Comparison of ENCODE assay signal across 13 cellular contexts in the genomic region with DNA sequence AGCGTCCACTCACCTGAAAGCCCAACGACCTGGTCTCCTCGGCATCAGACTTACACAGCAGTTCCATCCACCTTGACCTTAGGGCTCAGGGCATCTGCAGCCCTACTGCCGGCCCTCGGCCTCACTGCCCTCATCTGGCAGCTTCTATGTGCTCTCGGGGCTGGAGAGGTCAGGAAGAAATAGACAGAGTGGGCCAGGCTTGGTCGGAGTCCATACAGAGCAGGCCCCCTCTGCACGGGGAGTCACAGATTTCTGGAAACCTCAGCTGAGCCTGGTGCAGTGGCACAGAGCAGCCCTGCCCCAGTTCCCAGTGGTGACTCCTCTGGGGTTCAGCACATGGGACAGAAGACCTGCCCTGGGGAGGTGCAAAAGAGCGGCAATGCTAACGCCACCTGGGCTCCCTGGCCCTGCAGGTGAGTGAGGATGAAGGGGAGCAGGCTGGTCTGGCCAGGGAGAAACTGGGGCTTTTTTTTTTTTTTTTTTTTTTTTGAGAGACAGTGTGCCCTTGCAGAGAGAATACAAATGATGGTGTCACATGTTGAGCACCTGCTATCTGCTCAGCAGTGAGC.
DNase-seq lines count a peak whose midpoint lies in the region; ATAC-seq, FAIRE-seq and TF ChIP-seq lines count a peak whose summit lies in the region.
"Had no signal": no experiment of that assay in that cellular context is flagged by ENCODE, and none has a peak within 500 bp of the region (broad histone marks: within the 10 kb centered on the region; RNA-seq: fewer than 3 reads in every experiment).

No MANE protein-coding gene starts in this region.

- no peaks in the 10 kb centered on the region for H3K9me1 ChIP-seq in keratinocyte (ENCODE audit: control insufficient read depth, extremely low read depth, insufficient read depth, low read length)

- H3K9me3 Mint-ChIP-seq in activated naive CD8-positive, alpha-beta T cell treated with anti-CD3 and anti-CD28 coated beads, Interleukin-2, amount 10 ng/mL, durations not matched to agents 7 days and 5 days, result no peaks in the 10 kb centered on the region
- H3K9me3 Mint-ChIP-seq in activated naive CD8-positive, alpha-beta T cell treated with anti-CD3 and anti-CD28 coated beads, Interleukin-2, amount 50 U/mL, for 24 hours, result no peaks in the 10 kb centered on the region
- H3K9me3 Mint-ChIP-seq: neural crest cell had no signal

- H3K36me3 Mint-ChIP-seq in activated naive CD8-positive, alpha-beta T cell treated with anti-CD3 and anti-CD28 coated beads, Interleukin-2, amount 10 ng/mL, durations not matched to agents 7 days and 5 days, result no peaks in the 10 kb centered on the region
- H3K36me3 Mint-ChIP-seq in activated naive CD8-positive, alpha-beta T cell treated with anti-CD3 and anti-CD28 coated beads, Interleukin-2, amount 50 U/mL, for 24 hours (ENCODE audit: low read depth), result no peaks in the 10 kb centered on the region

- dilution Hi-C loops in keratinocyte (cut with MboI; ENCODE audit: extremely low pct_ligation_motif_present, low sequenced_read_pairs), result no loop called here

- peaks cover 38% of the 10 kb centered on the region for H3K4me1 ChIP-seq in keratinocyte (ENCODE audit: control insufficient read depth, extremely low read depth, insufficient read depth, low read length)
- peaks cover 31% of the 10 kb centered on the region for H3K4me1 ChIP-seq in vagina
- 0 out of 2 replicates have a peak, but pooled peaks cover 2% of the 10 kb centered on the region for H3K4me1 ChIP-seq in BE2C

- ATAC-seq in activated naive CD8-positive, alpha-beta T cell treated with anti-CD3 and anti-CD28 coated beads, Interleukin-2, amount 10 ng/mL, durations not matched to agents 7 days and 5 days (ENCODE audit: low read depth), result no peak
- ATAC-seq in activated naive CD8-positive, alpha-beta T cell treated with anti-CD3 and anti-CD28 coated beads, Interleukin-2, amount 50 U/mL, for 24 hours, result no peak

- H3K36me3 ChIP-seq in keratinocyte (ENCODE audit: control insufficient read depth in 2 of 2, extremely low read depth in 1 of 2, insufficient read depth in 2 of 2, low read length in 2 of 2) (no peaks in the 10 kb centered on the region), vagina (no peaks in the 10 kb centered on the region), BE2C (no peaks in the 10 kb centered on the region)
- H3K36me3 ChIP-seq: MG63, spleen had no signal

- peaks cover 2% of the 10 kb centered on the region for H3K27me3 Mint-ChIP-seq in activated naive CD8-positive, alpha-beta T cell treated with anti-CD3 and anti-CD28 coated beads, Interleukin-2, amount 10 ng/mL, durations not matched to agents 7 days and 5 days
- H3K27me3 Mint-ChIP-seq in activated naive CD8-positive, alpha-beta T cell treated with anti-CD3 and anti-CD28 coated beads, Interleukin-2, amount 50 U/mL, for 24 hours, result peaks cover 10% of the 10 kb centered on the region

- H3K4me2 ChIP-seq in keratinocyte (ENCODE audit: control insufficient read depth, extremely low read depth, insufficient read depth, low read depth, low read length), result peak overlapping the region; percentile 85

- H3K27me3 ChIP-seq in keratinocyte (ENCODE audit: control insufficient read depth, extremely low read depth, insufficient read depth, low read length) (no peaks in the 10 kb centered on the region), vagina (no peaks in the 10 kb centered on the region), BE2C (no peaks in the 10 kb centered on the region; the same call in none of the 2 replicates)
- H3K27me3 ChIP-seq: MG63 had no signal

- H3K4me3 ChIP-seq in keratinocyte (ENCODE audit: control insufficient read depth in 2 of 3, extremely low read depth in 1 of 3, insufficient read depth in 2 of 3, low read depth in 1 of 3, low read length in 3 of 3) (peak overlapping the region in 1 of 3 experiments; percentile 48), vagina (no peak overlapping the region), BE2C (ENCODE audit: low read depth, low read length) (no peak overlapping the region)
- H3K4me3 ChIP-seq: lung, MG63 had no signal

- peaks cover 11% of the 10 kb centered on the region for H3K4me1 Mint-ChIP-seq in activated naive CD8-positive, alpha-beta T cell treated with anti-CD3 and anti-CD28 coated beads, Interleukin-2, amount 10 ng/mL, durations not matched to agents 7 days and 5 days
- peaks cover 11% of the 10 kb centered on the region for H3K4me1 Mint-ChIP-seq in activated naive CD8-positive, alpha-beta T cell treated with anti-CD3 and anti-CD28 coated beads, Interleukin-2, amount 50 U/mL, for 24 hours

- peak overlapping the region; percentile 48; the same call in 1 of the 2 replicates for H3K27ac ChIP-seq in VCaP
- H3K27ac ChIP-seq in keratinocyte (ENCODE audit: control insufficient read depth, insufficient read depth, low read length), result peak overlapping the region; percentile 94
- H3K27ac ChIP-seq in vagina, result peak overlapping the region; percentile 45
- H3K27ac ChIP-seq: spleen had no signal

- TF ChIP-seq POLR2A in vagina (IDR thresholded peaks at IDR 0.05), result no peak

- peak overlapping the region; percentile 71 for H3K4me3 Mint-ChIP-seq in activated naive CD8-positive, alpha-beta T cell treated with anti-CD3 and anti-CD28 coated beads, Interleukin-2, amount 10 ng/mL, durations not matched to agents 7 days and 5 days
- H3K4me3 Mint-ChIP-seq in activated naive CD8-positive, alpha-beta T cell treated with anti-CD3 and anti-CD28 coated beads, Interleukin-2, amount 50 U/mL, for 24 hours, result no peak overlapping the region

- no peaks in the 10 kb centered on the region for H3K9me3 ChIP-seq in keratinocyte (ENCODE audit: control insufficient read depth, low read depth, low read length)
- H3K9me3 ChIP-seq in vagina, result no peaks in the 10 kb centered on the region
- no peaks in the 10 kb centered on the region for H3K9me3 ChIP-seq in BE2C
- H3K9me3 ChIP-seq: MG63, spleen had no signal

- no peaks in the 10 kb centered on the region for H4K20me1 ChIP-seq in keratinocyte (ENCODE audit: control insufficient read depth, extremely low read depth, insufficient read depth, low read length)

- peak; percentile 35 for TF ChIP-seq CTCF in VCaP (conservative IDR thresholded peaks at IDR 0.05)
- TF ChIP-seq CTCF in keratinocyte (optimal IDR thresholded peaks at IDR 0.05 in 1 of 3, IDR thresholded peaks at IDR 0.05 in 1 of 3, conservative IDR thresholded peaks at IDR 0.05 in 1 of 3; ENCODE audit: extremely low read depth in 1 of 3, insufficient read depth in 2 of 3, low read length in 3 of 3), result no peak
- TF ChIP-seq CTCF in vagina (IDR thresholded peaks at IDR 0.05), result no peak
- TF ChIP-seq CTCF in BE2C (IDR thresholded peaks at IDR 0.05; ENCODE audit: low read depth, low read length), result no peak

- POLR2A ChIA-PET in activated naive CD8-positive, alpha-beta T cell treated with anti-CD3 and anti-CD28 coated beads, Interleukin-2, amount 10 ng/mL, durations not matched to agents 7 days and 5 days (lab: Charles Lee), result interaction anchor here (1.2 kb wide), 1 partner anchor 452 kb away, joined by 4 read pairs; the partner anchor contains the start of gene CRACR2A

- peak overlapping the region; percentile 83 for H3K27ac Mint-ChIP-seq in activated naive CD8-positive, alpha-beta T cell treated with anti-CD3 and anti-CD28 coated beads, Interleukin-2, amount 10 ng/mL, durations not matched to agents 7 days and 5 days
- no peak overlapping the region for H3K27ac Mint-ChIP-seq in activated naive CD8-positive, alpha-beta T cell treated with anti-CD3 and anti-CD28 coated beads, Interleukin-2, amount 50 U/mL, for 24 hours

- peak overlapping the region; percentile 32 for H2AFZ ChIP-seq in keratinocyte (ENCODE audit: control insufficient read depth, low read length)

- H3K9ac ChIP-seq in keratinocyte (ENCODE audit: control insufficient read depth, extremely low read depth, insufficient read depth, low read length), result peak overlapping the region; percentile 72

- no peak for DNase-seq in activated naive CD8-positive, alpha-beta T cell treated with anti-CD3 and anti-CD28 coated beads, Interleukin-2, amount 10 ng/mL, durations not matched to agents 7 days and 5 days
- no peak for DNase-seq in activated naive CD8-positive, alpha-beta T cell treated with anti-CD3 and anti-CD28 coated beads, Interleukin-2, amount 50 U/mL, for 24 hours
- DNase-seq in keratinocyte (ENCODE audit: low read depth, low spot score) (no peak), vagina (ENCODE audit: extremely low spot score in 2 of 2) (no peak), BE2C (no peak), NCI-H187 (lab: John Stamatoyannopoulos, UW) (no peak)
- DNase-seq in effector CD4-positive, alpha-beta T cell, result no peak
- DNase-seq: cortex of kidney had no signal

- FAIRE-seq in keratinocyte (lab: Jason Lieb, UNC), result no peak

- intact Hi-C loops in vagina (cut with DNase I), result loop anchor here (10.0 kb wide), 1 partner anchor 504 kb away; no protein-coding TSS in a partner anchor

- H3K79me2 ChIP-seq in keratinocyte (ENCODE audit: control insufficient read depth, insufficient read depth, low read length), result no peaks in the 10 kb centered on the region
